In the genomic region with DNA sequence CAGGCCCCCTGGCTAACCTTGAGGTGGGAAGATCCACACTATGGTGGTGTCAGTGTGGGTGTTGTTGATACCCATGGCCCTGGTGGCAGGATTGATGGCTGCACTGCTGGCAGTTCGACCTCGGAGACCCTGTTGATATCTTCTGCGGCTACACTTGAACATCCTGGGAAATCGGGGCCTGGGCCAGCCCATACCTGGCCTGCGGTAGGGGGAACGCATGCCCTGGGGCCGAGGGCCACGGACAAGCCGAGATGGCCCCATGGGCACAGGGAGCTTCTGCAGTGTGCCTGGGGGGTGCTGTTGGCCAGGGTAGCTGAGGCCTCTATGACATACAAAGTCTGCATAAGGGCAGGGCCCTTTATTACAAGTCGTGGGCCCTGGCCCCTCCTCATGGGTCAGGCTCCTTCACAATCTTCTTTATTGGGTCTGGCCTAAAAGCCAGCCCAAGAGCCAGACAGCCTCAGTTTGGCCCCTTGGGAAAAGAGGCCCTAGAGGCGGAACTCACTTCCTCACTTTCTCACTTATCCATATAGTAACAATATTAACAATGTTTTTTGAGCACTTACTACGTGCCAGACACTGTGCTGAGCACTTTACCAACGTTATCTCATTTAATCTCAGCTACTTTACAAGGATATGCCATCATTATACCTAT, we compare ENCODE assay signal across 19 cellular contexts. TPM values are rescaled to one million over a fixed set of nuclear protein-coding genes. Genes with fewer than 3 reads are reported as not detected.
DNase-seq lines count a peak whose midpoint lies in the region; ATAC-seq and TF ChIP-seq lines count a peak whose summit lies in the region.
"Had no signal": no experiment of that assay in that cellular context is flagged by ENCODE, and none has a peak within 500 bp of the region (broad histone marks: within the 10 kb centered on the region; RNA-seq: fewer than 3 reads in every experiment).

TSS of gene P3R3URF (minus strand) at position 278 of the 655 bp plus-strand sequence. CDS start at position 261, 17 bp downstream.

- TF ChIP-seq CTCF in NB4 (IDR thresholded peaks at IDR 0.05; ENCODE audit: low read depth, low read length) (no peak), gastroesophageal sphincter (IDR thresholded peaks at IDR 0.05) (no peak), GM10248 (IDR thresholded peaks at IDR 0.05; ENCODE audit: control extremely low read depth, extremely low read depth, low read depth, missing control alignments) (no peak)

- H3K9ac ChIP-seq in BLaER1 (no peak within 1 kb of the TSS), skeletal muscle tissue (ENCODE audit: low read depth in 1 of 3, low read length in 3 of 3) (peak within 1 kb of the TSS in 1 of 3 donors; percentile 71)

- TF ChIP-seq EP300 in gastroesophageal sphincter (IDR thresholded peaks at IDR 0.05): no peak

- DNase-seq in NB4 (ENCODE audit: low read depth) (peak; percentile 60), NCI-H146 (lab: John Stamatoyannopoulos, UW) (no peak), GM10248 (ENCODE audit: extremely low spot score) (no peak), NCI-H2196 treated with DMSO at 0.1 percent for 48 hours (lab: John Stamatoyannopoulos, UW; ENCODE audit: unreplicated experiment) (no peak)
- DNase-seq: activated CD8-positive, alpha-beta memory T cell treated with anti-CD3 and anti-CD28 coated beads for 24 hours; effector memory CD4-positive, alpha-beta T cell; naive B cell; NCI-H1694 treated with DMSO at 0.1 percent for 48 hours; NCI-H226; NK-92 treated with Interleukin-12 subunit alpha and Interleukin-12 subunit beta, amount 100 ng/mL, for 24 hours; SIG-M5; stimulated activated CD4-positive, alpha-beta T cell treated with anti-CD3 and anti-CD28 coated beads, Interleukin-12 subunit alpha, Interleukin-12 subunit beta, amount 100 ng/mL, for 4 hours had no signal

- H3K36me3 ChIP-seq in BLaER1 (no peaks in the 10 kb centered on the region), gastroesophageal sphincter (no peaks in the 10 kb centered on the region), skeletal muscle tissue (ENCODE audit: control insufficient read depth in 3 of 3, insufficient read depth in 3 of 3, low read length in 3 of 3) (peaks cover 0 to 2% (median 0%) of the 10 kb centered on the region in 3 donors)

- CTCF ChIA-PET in GM10248 (lab: Yijun Ruan, JAX): interaction anchor here (2.1 to 16.5 kb wide), 2 partner anchors 47 to 139 kb away, joined by 7 to 256 read pairs; no protein-coding TSS in a partner anchor

- no peak for TF ChIP-seq POLR2A in NB4 (IDR thresholded peaks at IDR 0.05; ENCODE audit: extremely low read depth, insufficient read length)
- TF ChIP-seq POLR2A in gastroesophageal sphincter (IDR thresholded peaks at IDR 0.05): no peak

- H3K27me3 ChIP-seq in BLaER1 (no peaks in the 10 kb centered on the region), gastroesophageal sphincter (no peaks in the 10 kb centered on the region), skeletal muscle tissue (ENCODE audit: control insufficient read depth in 3 of 3, insufficient read depth in 3 of 3, low read length in 3 of 3) (no peaks in the 10 kb centered on the region)

- POLR2A ChIA-PET in GM10248 (lab: Yijun Ruan, JAX): no interaction called here

- H3K27ac ChIP-seq in BLaER1: no peak within 1 kb of the TSS
- H3K27ac ChIP-seq in gastroesophageal sphincter: peak within 1 kb of the TSS in 3 of 4 donors; percentile 77 to 79 (median 79)
- H3K27ac ChIP-seq in skeletal muscle tissue (ENCODE audit: low read depth, low read length): peak within 1 kb of the TSS; percentile 59

- H3K4me2 ChIP-seq in BLaER1: peak within 1 kb of the TSS; percentile 43

- 80 to 95% methylated on average over 4 to 9 of the region's 13 CpGs for WGBS in gastroesophageal sphincter (ENCODE audit: low coverage in 1 of 2), 2 donors

- H3K4me3 ChIP-seq in BLaER1 (no peak within 1 kb of the TSS), NB4 (ENCODE audit: low read depth, low read length) (no peak within 1 kb of the TSS), gastroesophageal sphincter (no peak within 1 kb of the TSS), skeletal muscle tissue (ENCODE audit: low read length in 3 of 3) (no peak within 1 kb of the TSS)

- ATAC-seq in gastroesophageal sphincter (no peak), HG03025 (IDR thresholded peaks at IDR 0.05; ENCODE audit: low FRiP score, unreplicated experiment) (no peak)
- ATAC-seq: stimulated activated effector memory CD8-positive, alpha-beta T cell treated with anti-CD3 and anti-CD28 coated beads, Interleukin-12 subunit alpha, Interleukin-12 subunit beta, amount 100 ng/mL, for 72 hours had no signal

- H3K4me1 ChIP-seq in BLaER1: peaks cover 48% of the 10 kb centered on the region
- peaks cover 4 to 52% (median 21%) of the 10 kb centered on the region in 3 donors for H3K4me1 ChIP-seq in gastroesophageal sphincter
- peaks cover 43 to 48% (median 48%) of the 10 kb centered on the region in 3 donors for H3K4me1 ChIP-seq in skeletal muscle tissue (ENCODE audit: control insufficient read depth in 3 of 3, insufficient read depth in 3 of 3, low read length in 3 of 3)

- H4K20me1 ChIP-seq in BLaER1: no peaks in the 10 kb centered on the region

- no peaks in the 10 kb centered on the region for H3K9me3 ChIP-seq in BLaER1
- H3K9me3 ChIP-seq in gastroesophageal sphincter: no peaks in the 10 kb centered on the region
- H3K9me3 ChIP-seq in skeletal muscle tissue (ENCODE audit: control insufficient read depth in 3 of 3, low read length in 3 of 3): no peaks in the 10 kb centered on the region

RNA-seq across cellular contexts. Expression of gene P3R3URF, which starts in this region (rescaled TPM):
- total RNA-seq in gastroesophageal sphincter (not detected), skeletal muscle tissue (not detected)
- total RNA-seq: M059J, urinary bladder had no signal
